12 cellular contexts compared by ENCODE assay signal in genomic region chr3:12507871-12508281, GRCh38. TPM values are rescaled to one million over a fixed set of nuclear protein-coding genes. Genes with fewer than 3 reads are reported as not detected.
DNase-seq lines count a peak whose midpoint lies in the region; ATAC-seq and TF ChIP-seq lines count a peak whose summit lies in the region.
"Had no signal": no experiment of that assay in that cellular context is flagged by ENCODE, and none has a peak within 500 bp of the region (broad histone marks: within the 10 kb centered on the region; RNA-seq: fewer than 3 reads in every experiment).

No MANE protein-coding gene starts in this region.

- intact Hi-C loops in sigmoid colon (cut with DNase I) = no loop called here

- no peak for ATAC-seq in activated T-helper 17 cell treated with anti-CD3 and anti-CD28 coated beads, Interleukin-2, amount 50 U/mL, for 72 hours (replicated peaks)
- no peak for ATAC-seq in GM21786 (IDR thresholded peaks at IDR 0.05; ENCODE audit: unreplicated experiment)
- ATAC-seq in HG03521 (IDR thresholded peaks at IDR 0.05; ENCODE audit: unreplicated experiment) = no peak
- no peak for ATAC-seq in HG02763 (IDR thresholded peaks at IDR 0.05; ENCODE audit: unreplicated experiment)
- ATAC-seq: stimulated activated naive CD8-positive, alpha-beta T cell treated with anti-CD3 and anti-CD28 coated beads, Interleukin-15, amount 100 ng/mL, for 72 hours had no signal

- no peak for TF ChIP-seq POLR2A in sigmoid colon (IDR thresholded peaks at IDR 0.05)

- peak; percentile 18 for DNase-seq in GM04503 (ENCODE audit: low read depth)
- peak; percentile 49 for DNase-seq in glomerular visceral epithelial cell (ENCODE audit: extremely low spot score)
- no peak for DNase-seq in sigmoid colon
- DNase-seq in GM13976 (ENCODE audit: low spot score) = no peak
- DNase-seq: DMS79; stimulated activated naive CD8-positive, alpha-beta T cell treated with anti-CD3 and anti-CD28 coated beads, Interleukin-15, amount 100 ng/mL, for 72 hours had no signal

- H3K27me3 Mint-ChIP-seq in activated T-helper 17 cell treated with anti-CD3 and anti-CD28 coated beads, Interleukin-2, amount 50 U/mL, for 72 hours = no peaks in the 10 kb centered on the region
- H3K27me3 Mint-ChIP-seq: stimulated activated naive CD8-positive, alpha-beta T cell treated with anti-CD3 and anti-CD28 coated beads, Interleukin-15, amount 100 ng/mL, for 72 hours had no signal

- TF ChIP-seq CTCF in sigmoid colon (IDR thresholded peaks at IDR 0.05) (no peak), GM13976 (IDR thresholded peaks at IDR 0.05; ENCODE audit: borderline replicate concordance, control extremely low read depth, extremely low read depth, insufficient read depth, missing control alignments) (no peak)

- no peak overlapping the region for H3K4me3 Mint-ChIP-seq in activated T-helper 17 cell treated with anti-CD3 and anti-CD28 coated beads, Interleukin-2, amount 50 U/mL, for 72 hours
- H3K4me3 Mint-ChIP-seq: stimulated activated naive CD8-positive, alpha-beta T cell treated with anti-CD3 and anti-CD28 coated beads, Interleukin-15, amount 100 ng/mL, for 72 hours had no signal

- H3K36me3 Mint-ChIP-seq in activated T-helper 17 cell treated with anti-CD3 and anti-CD28 coated beads, Interleukin-2, amount 50 U/mL, for 72 hours (ENCODE audit: low read depth) = peaks cover 72% of the 10 kb centered on the region

- no peak for TF ChIP-seq EP300 in sigmoid colon (IDR thresholded peaks at IDR 0.05)

- peaks cover 0 to 21% (median 10%) of the 10 kb centered on the region in 4 donors for H3K4me1 ChIP-seq in sigmoid colon

- H3K27ac ChIP-seq in sigmoid colon = peak overlapping the region; percentile 36 to 78 (median 49)

- H3K9me3 Mint-ChIP-seq in activated T-helper 17 cell treated with anti-CD3 and anti-CD28 coated beads, Interleukin-2, amount 50 U/mL, for 72 hours = no peaks in the 10 kb centered on the region
- H3K9me3 Mint-ChIP-seq: stimulated activated naive CD8-positive, alpha-beta T cell treated with anti-CD3 and anti-CD28 coated beads, Interleukin-15, amount 100 ng/mL, for 72 hours had no signal

- WGBS in sigmoid colon, 2 donors = 70 to 78% methylated on average over 4 of the region's 4 CpGs

- H3K9me3 ChIP-seq in sigmoid colon = no peaks in the 10 kb centered on the region

- H3K36me3 ChIP-seq in sigmoid colon = peaks cover 7 to 53% (median 12%) of the 10 kb centered on the region in 4 donors

- H3K4me1 Mint-ChIP-seq in activated T-helper 17 cell treated with anti-CD3 and anti-CD28 coated beads, Interleukin-2, amount 50 U/mL, for 72 hours = no peaks in the 10 kb centered on the region
- H3K4me1 Mint-ChIP-seq: stimulated activated naive CD8-positive, alpha-beta T cell treated with anti-CD3 and anti-CD28 coated beads, Interleukin-15, amount 100 ng/mL, for 72 hours had no signal

- H3K27ac Mint-ChIP-seq in activated T-helper 17 cell treated with anti-CD3 and anti-CD28 coated beads, Interleukin-2, amount 50 U/mL, for 72 hours = peak overlapping the region; percentile 25
- H3K27ac Mint-ChIP-seq: stimulated activated naive CD8-positive, alpha-beta T cell treated with anti-CD3 and anti-CD28 coated beads, Interleukin-15, amount 100 ng/mL, for 72 hours had no signal

- in situ Hi-C loops in GM13976 (cut with MboI; ENCODE audit: low sequenced_read_pairs, unreplicated experiment) = no loop called here

- no peaks in the 10 kb centered on the region for H3K27me3 ChIP-seq in sigmoid colon

- no peak overlapping the region for H3K4me3 ChIP-seq in sigmoid colon
- H3K4me3 ChIP-seq: skin epidermis had no signal

RNA-seq across cellular contexts. Expression of gene TSEN2, which starts 23.6 kb away (rescaled TPM):
- total RNA-seq in activated T-helper 17 cell treated with anti-CD3 and anti-CD28 coated beads, Interleukin-2, amount 50 U/mL, for 72 hours = 10 to 100 TPM in 1 of 2 donors, 1 to 10 TPM in 1; 8.9 to 20.2 TPM
- 10 to 100 TPM; 16.1 to 23.0 (median 20.4) TPM for total RNA-seq in sigmoid colon
- 10 to 100 TPM in 1 of 3 donors, 1 to 10 TPM in 2; 4.2 to 16.0 (median 5.3) TPM for polyA plus RNA-seq in sigmoid colon

RNA-seq across cellular contexts. Expression of gene MKRN2OS, which starts 37.4 kb away (rescaled TPM):
- not detected for total RNA-seq in activated T-helper 17 cell treated with anti-CD3 and anti-CD28 coated beads, Interleukin-2, amount 50 U/mL, for 72 hours
- total RNA-seq in sigmoid colon = not detected
- polyA plus RNA-seq in sigmoid colon = 10 to 100 TPM in 2 of 3 donors, 1 to 10 TPM in 1; 4.0 to 14.6 (median 10.8) TPM
- total RNA-seq: T-helper 1 cell treated with Interleukin-12 subunit alpha and Interleukin-12 subunit beta and Interleukin-4 antibody, amounts not matched to agents 30 ng/mL and 1 ng/mL, for 36 hours had no signal

RNA-seq across cellular contexts. Expression of gene MKRN2, which starts 49.0 kb away (rescaled TPM):
- 10 to 100 TPM; 17.2 to 25.8 TPM for total RNA-seq in activated T-helper 17 cell treated with anti-CD3 and anti-CD28 coated beads, Interleukin-2, amount 50 U/mL, for 72 hours
- total RNA-seq in sigmoid colon = 10 to 100 TPM; 27.4 to 37.4 (median 29.9) TPM
- 10 to 100 TPM; 11.6 to 18.6 (median 13.6) TPM for polyA plus RNA-seq in sigmoid colon

Comparison
In these comparisons a context has a peak if more than half of its experiments do, and no peak if none do; other contexts are left out.
1. DNase-seq: peak in GM04503 (single experiment) and glomerular visceral epithelial cell (single experiment); none in sigmoid colon (single experiment) and GM13976 (single experiment).